ENCODE assay signal across 1 cellular context in the genomic region with DNA sequence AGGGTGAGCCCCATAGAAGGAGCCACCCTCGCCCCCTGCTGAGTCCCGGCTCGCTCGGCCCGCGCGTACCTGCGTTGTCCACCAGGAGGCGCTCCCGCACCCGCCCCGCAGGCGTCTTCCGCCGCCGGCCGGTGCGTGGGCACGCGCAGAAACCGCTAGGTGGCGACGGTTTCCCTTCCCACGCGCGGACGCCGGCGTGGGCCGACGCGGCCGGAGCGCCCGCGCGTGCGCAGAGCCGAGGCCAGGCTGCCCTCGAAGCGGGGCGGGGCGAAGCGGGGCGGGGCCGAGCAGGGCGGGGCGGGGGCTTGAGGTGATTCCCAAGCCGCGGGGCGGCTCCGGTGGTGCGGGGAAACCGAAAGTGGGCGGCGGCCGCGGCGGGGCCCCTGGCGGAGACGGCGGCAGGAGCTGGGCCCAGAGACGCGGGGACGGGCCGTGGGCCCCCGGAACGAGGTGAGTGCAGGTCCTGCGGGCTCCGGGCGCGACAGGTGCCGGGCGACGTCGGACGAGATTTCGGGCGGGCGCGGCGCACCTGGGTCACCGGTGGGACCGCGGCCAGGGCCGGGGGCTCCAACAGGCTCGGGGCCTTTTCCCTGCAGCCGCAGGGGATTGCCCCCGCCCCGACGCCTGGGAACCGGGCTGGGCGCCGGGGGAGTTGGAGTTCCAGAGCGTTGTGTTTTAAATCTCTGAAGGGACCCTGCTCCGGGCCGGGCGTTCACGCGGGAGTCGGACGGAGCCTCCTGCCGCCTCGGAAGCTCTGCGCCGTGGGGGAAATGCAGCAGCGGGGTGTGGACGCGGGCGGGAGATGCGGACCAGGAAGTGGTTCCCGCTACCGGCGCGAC.
A peak's percentile ranks its signal among the peaks of the same experiment; 100 is the strongest.
TF ChIP-seq lines count a peak whose summit lies in the region.

A gene with protein sequence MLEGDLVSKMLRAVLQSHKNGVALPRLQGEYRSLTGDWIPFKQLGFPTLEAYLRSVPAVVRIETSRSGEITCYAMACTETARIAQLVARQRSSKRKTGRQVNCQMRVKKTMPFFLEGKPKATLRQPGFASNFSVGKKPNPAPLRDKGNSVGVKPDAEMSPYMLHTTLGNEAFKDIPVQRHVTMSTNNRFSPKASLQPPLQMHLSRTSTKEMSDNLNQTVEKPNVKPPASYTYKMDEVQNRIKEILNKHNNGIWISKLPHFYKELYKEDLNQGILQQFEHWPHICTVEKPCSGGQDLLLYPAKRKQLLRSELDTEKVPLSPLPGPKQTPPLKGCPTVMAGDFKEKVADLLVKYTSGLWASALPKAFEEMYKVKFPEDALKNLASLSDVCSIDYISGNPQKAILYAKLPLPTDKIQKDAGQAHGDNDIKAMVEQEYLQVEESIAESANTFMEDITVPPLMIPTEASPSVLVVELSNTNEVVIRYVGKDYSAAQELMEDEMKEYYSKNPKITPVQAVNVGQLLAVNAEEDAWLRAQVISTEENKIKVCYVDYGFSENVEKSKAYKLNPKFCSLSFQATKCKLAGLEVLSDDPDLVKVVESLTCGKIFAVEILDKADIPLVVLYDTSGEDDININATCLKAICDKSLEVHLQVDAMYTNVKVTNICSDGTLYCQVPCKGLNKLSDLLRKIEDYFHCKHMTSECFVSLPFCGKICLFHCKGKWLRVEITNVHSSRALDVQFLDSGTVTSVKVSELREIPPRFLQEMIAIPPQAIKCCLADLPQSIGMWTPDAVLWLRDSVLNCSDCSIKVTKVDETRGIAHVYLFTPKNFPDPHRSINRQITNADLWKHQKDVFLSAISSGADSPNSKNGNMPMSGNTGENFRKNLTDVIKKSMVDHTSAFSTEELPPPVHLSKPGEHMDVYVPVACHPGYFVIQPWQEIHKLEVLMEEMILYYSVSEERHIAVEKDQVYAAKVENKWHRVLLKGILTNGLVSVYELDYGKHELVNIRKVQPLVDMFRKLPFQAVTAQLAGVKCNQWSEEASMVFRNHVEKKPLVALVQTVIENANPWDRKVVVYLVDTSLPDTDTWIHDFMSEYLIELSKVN (plus strand): TSS at position 308 of the 839 bp plus-strand sequence. CDS start 16,370 bp downstream, outside the sequence.

TF ChIP-seq in HepG2, 621 proteins besides CTCF, POLR2A, EP300 and RAD21 (continued from another document and continues in another):
- TF ChIP-seq, protein P1, sequence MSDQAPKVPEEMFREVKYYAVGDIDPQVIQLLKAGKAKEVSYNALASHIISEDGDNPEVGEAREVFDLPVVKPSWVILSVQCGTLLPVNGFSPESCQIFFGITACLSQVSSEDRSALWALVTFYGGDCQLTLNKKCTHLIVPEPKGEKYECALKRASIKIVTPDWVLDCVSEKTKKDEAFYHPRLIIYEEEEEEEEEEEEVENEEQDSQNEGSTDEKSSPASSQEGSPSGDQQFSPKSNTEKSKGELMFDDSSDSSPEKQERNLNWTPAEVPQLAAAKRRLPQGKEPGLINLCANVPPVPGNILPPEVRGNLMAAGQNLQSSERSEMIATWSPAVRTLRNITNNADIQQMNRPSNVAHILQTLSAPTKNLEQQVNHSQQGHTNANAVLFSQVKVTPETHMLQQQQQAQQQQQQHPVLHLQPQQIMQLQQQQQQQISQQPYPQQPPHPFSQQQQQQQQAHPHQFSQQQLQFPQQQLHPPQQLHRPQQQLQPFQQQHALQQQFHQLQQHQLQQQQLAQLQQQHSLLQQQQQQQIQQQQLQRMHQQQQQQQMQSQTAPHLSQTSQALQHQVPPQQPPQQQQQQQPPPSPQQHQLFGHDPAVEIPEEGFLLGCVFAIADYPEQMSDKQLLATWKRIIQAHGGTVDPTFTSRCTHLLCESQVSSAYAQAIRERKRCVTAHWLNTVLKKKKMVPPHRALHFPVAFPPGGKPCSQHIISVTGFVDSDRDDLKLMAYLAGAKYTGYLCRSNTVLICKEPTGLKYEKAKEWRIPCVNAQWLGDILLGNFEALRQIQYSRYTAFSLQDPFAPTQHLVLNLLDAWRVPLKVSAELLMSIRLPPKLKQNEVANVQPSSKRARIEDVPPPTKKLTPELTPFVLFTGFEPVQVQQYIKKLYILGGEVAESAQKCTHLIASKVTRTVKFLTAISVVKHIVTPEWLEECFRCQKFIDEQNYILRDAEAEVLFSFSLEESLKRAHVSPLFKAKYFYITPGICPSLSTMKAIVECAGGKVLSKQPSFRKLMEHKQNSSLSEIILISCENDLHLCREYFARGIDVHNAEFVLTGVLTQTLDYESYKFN (CRISPR knock-in tag; conservative IDR thresholded peaks at IDR 0.05) = peak; percentile 35; the same call in 1 of the 2 replicates
- TF ChIP-seq, protein P2, sequence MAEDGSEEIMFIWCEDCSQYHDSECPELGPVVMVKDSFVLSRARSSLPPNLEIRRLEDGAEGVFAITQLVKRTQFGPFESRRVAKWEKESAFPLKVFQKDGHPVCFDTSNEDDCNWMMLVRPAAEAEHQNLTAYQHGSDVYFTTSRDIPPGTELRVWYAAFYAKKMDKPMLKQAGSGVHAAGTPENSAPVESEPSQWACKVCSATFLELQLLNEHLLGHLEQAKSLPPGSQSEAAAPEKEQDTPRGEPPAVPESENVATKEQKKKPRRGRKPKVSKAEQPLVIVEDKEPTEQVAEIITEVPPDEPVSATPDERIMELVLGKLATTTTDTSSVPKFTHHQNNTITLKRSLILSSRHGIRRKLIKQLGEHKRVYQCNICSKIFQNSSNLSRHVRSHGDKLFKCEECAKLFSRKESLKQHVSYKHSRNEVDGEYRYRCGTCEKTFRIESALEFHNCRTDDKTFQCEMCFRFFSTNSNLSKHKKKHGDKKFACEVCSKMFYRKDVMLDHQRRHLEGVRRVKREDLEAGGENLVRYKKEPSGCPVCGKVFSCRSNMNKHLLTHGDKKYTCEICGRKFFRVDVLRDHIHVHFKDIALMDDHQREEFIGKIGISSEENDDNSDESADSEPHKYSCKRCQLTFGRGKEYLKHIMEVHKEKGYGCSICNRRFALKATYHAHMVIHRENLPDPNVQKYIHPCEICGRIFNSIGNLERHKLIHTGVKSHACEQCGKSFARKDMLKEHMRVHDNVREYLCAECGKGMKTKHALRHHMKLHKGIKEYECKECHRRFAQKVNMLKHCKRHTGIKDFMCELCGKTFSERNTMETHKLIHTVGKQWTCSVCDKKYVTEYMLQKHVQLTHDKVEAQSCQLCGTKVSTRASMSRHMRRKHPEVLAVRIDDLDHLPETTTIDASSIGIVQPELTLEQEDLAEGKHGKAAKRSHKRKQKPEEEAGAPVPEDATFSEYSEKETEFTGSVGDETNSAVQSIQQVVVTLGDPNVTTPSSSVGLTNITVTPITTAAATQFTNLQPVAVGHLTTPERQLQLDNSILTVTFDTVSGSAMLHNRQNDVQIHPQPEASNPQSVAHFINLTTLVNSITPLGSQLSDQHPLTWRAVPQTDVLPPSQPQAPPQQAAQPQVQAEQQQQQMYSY (CRISPR knock-in tag; IDR thresholded peaks at IDR 0.05) = peak; percentile 38; the same call in 1 of the 2 replicates
- TF ChIP-seq ZNF451 (CRISPR knock-in tag; IDR thresholded peaks at IDR 0.05) (peak; percentile 97), ZMYM2 (CRISPR knock-in tag; IDR thresholded peaks at IDR 0.05) (peak; percentile 100), YEATS4 (CRISPR knock-in tag; IDR thresholded peaks at IDR 0.05; ENCODE audit: borderline replicate concordance) (peak; percentile 87; the same call in 1 of the 2 replicates), ZFP82 (CRISPR knock-in tag; IDR thresholded peaks at IDR 0.05; ENCODE audit: borderline replicate concordance) (0 out of 2 replicates have a peak, but pooled peaks have one; percentile 59), NR2F2 (IDR thresholded peaks at IDR 0.05; ENCODE audit: borderline replicate concordance, low read depth) (no peak; the same call in 1 of the 2 replicates), ZNF33A (CRISPR knock-in tag; IDR thresholded peaks at IDR 0.05; ENCODE audit: borderline replicate concordance) (no peak), ZBTB42 (CRISPR knock-in tag; IDR thresholded peaks at IDR 0.05) (peak; percentile 71; the same call in 1 of the 2 replicates), FOXP1 (IDR thresholded peaks at IDR 0.05) (no peak), FOXP1 (CRISPR knock-in tag; IDR thresholded peaks at IDR 0.05) (no peak), AKAP8 (CRISPR knock-in tag; IDR thresholded peaks at IDR 0.05) (peak; percentile 44; the same call in 1 of the 2 replicates), ZNF468 (CRISPR knock-in tag; IDR thresholded peaks at IDR 0.05) (no peak), ASH2L (IDR thresholded peaks at IDR 0.05; ENCODE audit: insufficient read length, low read depth, low read length) (peak; percentile 95), TBL1XR1 (IDR thresholded peaks at IDR 0.05; ENCODE audit: borderline replicate concordance, low read length, partially characterized antibody) (peak; percentile 28), SALL1 (CRISPR knock-in tag; IDR thresholded peaks at IDR 0.05) (peak; percentile 99), PRPF4 (IDR thresholded peaks at IDR 0.05; ENCODE audit: low read depth, low read length, poor library complexity, severe bottlenecking) (no peak), SMC3 (IDR thresholded peaks at IDR 0.05; ENCODE audit: low read length) (peak; percentile 45; the same call in 1 of the 2 replicates), ZNF672 (CRISPR knock-in tag; IDR thresholded peaks at IDR 0.05) (peak; percentile 80; the same call in 1 of the 2 replicates), SOX6 (IDR thresholded peaks at IDR 0.05) (no peak), SOX6 (CRISPR knock-in tag; IDR thresholded peaks at IDR 0.05) (peak; percentile 83)
- TF ChIP-seq, protein P3, sequence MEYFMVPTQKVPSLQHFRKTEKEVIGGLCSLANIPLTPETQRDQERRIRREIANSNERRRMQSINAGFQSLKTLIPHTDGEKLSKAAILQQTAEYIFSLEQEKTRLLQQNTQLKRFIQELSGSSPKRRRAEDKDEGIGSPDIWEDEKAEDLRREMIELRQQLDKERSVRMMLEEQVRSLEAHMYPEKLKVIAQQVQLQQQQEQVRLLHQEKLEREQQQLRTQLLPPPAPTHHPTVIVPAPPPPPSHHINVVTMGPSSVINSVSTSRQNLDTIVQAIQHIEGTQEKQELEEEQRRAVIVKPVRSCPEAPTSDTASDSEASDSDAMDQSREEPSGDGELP (IDR thresholded peaks at IDR 0.05; ENCODE audit: borderline replicate concordance, low read depth) = 0 out of 2 replicates have a peak, but pooled peaks have one; percentile 23
- TF ChIP-seq, protein P4, sequence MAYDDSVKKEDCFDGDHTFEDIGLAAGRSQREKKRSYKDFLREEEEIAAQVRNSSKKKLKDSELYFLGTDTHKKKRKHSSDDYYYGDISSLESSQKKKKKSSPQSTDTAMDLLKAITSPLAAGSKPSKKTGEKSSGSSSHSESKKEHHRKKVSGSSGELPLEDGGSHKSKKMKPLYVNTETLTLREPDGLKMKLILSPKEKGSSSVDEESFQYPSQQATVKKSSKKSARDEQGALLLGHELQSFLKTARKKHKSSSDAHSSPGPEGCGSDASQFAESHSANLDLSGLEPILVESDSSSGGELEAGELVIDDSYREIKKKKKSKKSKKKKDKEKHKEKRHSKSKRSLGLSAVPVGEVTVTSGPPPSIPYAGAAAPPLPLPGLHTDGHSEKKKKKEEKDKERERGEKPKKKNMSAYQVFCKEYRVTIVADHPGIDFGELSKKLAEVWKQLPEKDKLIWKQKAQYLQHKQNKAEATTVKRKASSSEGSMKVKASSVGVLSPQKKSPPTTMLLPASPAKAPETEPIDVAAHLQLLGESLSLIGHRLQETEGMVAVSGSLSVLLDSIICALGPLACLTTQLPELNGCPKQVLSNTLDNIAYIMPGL (CRISPR knock-in tag; IDR thresholded peaks at IDR 0.05; ENCODE audit: borderline replicate concordance in 1 of 2, low read depth in 1 of 2) = peak; percentile 93 to 97
- TF ChIP-seq, protein P5, sequence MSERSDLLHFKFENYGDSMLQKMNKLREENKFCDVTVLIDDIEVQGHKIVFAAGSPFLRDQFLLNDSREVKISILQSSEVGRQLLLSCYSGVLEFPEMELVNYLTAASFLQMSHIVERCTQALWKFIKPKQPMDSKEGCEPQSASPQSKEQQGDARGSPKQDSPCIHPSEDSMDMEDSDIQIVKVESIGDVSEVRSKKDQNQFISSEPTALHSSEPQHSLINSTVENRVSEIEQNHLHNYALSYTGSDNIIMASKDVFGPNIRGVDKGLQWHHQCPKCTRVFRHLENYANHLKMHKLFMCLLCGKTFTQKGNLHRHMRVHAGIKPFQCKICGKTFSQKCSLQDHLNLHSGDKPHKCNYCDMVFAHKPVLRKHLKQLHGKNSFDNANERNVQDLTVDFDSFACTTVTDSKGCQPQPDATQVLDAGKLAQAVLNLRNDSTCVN (CRISPR knock-in tag; IDR thresholded peaks at IDR 0.05; ENCODE audit: borderline replicate concordance) = no peak; the same call in 1 of the 2 replicates
- TF ChIP-seq, protein P6, sequence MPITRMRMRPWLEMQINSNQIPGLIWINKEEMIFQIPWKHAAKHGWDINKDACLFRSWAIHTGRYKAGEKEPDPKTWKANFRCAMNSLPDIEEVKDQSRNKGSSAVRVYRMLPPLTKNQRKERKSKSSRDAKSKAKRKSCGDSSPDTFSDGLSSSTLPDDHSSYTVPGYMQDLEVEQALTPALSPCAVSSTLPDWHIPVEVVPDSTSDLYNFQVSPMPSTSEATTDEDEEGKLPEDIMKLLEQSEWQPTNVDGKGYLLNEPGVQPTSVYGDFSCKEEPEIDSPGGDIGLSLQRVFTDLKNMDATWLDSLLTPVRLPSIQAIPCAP (CRISPR knock-in tag; IDR thresholded peaks at IDR 0.05; ENCODE audit: low read depth) = peak; percentile 47; the same call in 1 of the 2 replicates
- TF ChIP-seq, protein P7, sequence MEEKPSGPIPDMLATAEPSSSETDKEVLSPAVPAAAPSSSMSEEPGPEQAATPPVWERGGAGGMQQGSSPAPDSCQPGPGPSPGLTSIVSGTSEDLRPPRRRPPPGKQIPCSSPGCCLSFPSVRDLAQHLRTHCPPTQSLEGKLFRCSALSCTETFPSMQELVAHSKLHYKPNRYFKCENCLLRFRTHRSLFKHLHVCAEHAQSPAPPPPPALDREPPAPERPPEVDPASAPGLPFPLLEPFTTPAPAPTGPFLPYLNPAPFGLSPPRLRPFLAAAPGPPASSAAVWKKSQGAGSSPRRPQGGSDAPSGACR (CRISPR knock-in tag; IDR thresholded peaks at IDR 0.05) = peak; percentile 91
- TF ChIP-seq, protein P8, sequence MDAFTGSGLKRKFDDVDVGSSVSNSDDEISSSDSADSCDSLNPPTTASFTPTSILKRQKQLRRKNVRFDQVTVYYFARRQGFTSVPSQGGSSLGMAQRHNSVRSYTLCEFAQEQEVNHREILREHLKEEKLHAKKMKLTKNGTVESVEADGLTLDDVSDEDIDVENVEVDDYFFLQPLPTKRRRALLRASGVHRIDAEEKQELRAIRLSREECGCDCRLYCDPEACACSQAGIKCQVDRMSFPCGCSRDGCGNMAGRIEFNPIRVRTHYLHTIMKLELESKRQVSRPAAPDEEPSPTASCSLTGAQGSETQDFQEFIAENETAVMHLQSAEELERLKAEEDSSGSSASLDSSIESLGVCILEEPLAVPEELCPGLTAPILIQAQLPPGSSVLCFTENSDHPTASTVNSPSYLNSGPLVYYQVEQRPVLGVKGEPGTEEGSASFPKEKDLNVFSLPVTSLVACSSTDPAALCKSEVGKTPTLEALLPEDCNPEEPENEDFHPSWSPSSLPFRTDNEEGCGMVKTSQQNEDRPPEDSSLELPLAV (CRISPR knock-in tag; conservative IDR thresholded peaks at IDR 0.05; ENCODE audit: low read depth) = no peak
- TF ChIP-seq, protein P9, sequence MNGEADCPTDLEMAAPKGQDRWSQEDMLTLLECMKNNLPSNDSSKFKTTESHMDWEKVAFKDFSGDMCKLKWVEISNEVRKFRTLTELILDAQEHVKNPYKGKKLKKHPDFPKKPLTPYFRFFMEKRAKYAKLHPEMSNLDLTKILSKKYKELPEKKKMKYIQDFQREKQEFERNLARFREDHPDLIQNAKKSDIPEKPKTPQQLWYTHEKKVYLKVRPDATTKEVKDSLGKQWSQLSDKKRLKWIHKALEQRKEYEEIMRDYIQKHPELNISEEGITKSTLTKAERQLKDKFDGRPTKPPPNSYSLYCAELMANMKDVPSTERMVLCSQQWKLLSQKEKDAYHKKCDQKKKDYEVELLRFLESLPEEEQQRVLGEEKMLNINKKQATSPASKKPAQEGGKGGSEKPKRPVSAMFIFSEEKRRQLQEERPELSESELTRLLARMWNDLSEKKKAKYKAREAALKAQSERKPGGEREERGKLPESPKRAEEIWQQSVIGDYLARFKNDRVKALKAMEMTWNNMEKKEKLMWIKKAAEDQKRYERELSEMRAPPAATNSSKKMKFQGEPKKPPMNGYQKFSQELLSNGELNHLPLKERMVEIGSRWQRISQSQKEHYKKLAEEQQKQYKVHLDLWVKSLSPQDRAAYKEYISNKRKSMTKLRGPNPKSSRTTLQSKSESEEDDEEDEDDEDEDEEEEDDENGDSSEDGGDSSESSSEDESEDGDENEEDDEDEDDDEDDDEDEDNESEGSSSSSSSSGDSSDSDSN (CRISPR knock-in tag; IDR thresholded peaks at IDR 0.05) = peak; percentile 59; the same call in 1 of the 2 replicates
